Comparison of ENCODE assay signal across 1 cellular context in the genomic region with DNA sequence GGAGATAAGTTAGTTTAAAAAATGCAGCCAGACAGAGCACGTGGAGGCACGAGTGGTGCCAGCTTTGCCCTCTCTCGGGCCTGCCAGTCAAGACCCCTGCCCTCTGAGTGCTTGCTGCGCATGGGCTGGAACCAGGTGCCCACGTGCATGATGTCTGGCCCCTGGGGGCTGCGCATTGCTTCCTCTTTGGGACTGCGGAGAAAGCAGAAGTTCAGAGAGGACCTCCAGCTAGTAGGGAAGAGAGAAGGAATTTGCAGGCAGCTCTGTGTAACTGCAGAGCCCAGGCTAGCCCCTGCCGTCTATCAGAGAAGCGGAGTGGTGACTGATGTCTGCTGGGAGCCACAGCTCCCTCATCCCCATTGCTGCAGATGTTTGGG.
TF ChIP-seq lines count a peak whose summit lies in the region.

No MANE protein-coding gene starts in this region.

TF ChIP-seq in WTC11, 78 proteins besides CTCF, POLR2A, EP300 and RAD21:
- no peak for TF ChIP-seq E2F1 (CRISPR knock-in tag; IDR thresholded peaks at IDR 0.05)
- TF ChIP-seq MYBL2 (CRISPR knock-in tag; IDR thresholded peaks at IDR 0.05), result no peak
- TF ChIP-seq KAT7 (CRISPR knock-in tag; IDR thresholded peaks at IDR 0.05; ENCODE audit: borderline replicate concordance), result no peak
- no peak for TF ChIP-seq FOXP1 (CRISPR knock-in tag; IDR thresholded peaks at IDR 0.05; ENCODE audit: borderline replicate concordance)
- no peak for TF ChIP-seq GTF2I (CRISPR knock-in tag; conservative IDR thresholded peaks at IDR 0.05)
- no peak for TF ChIP-seq PRRX2 (CRISPR knock-in tag; IDR thresholded peaks at IDR 0.05)
- TF ChIP-seq RORB (CRISPR knock-in tag; IDR thresholded peaks at IDR 0.05), result no peak
- TF ChIP-seq GABPB1 (CRISPR knock-in tag; IDR thresholded peaks at IDR 0.05), result no peak
- no peak for TF ChIP-seq ATF6 (CRISPR knock-in tag; IDR thresholded peaks at IDR 0.05)
- no peak for TF ChIP-seq ZNF138 (CRISPR knock-in tag; conservative IDR thresholded peaks at IDR 0.05)
- TF ChIP-seq ZNF232 (CRISPR knock-in tag; IDR thresholded peaks at IDR 0.05), result no peak
- TF ChIP-seq NR1H2 (CRISPR knock-in tag; IDR thresholded peaks at IDR 0.05), result no peak
- no peak for TF ChIP-seq ZBTB21 (CRISPR knock-in tag; IDR thresholded peaks at IDR 0.05; ENCODE audit: borderline replicate concordance)
TF ChIP-seq in WTC11: peak in this region for 0.
